ENCODE assay signal across 13 cellular contexts in the genomic region with DNA sequence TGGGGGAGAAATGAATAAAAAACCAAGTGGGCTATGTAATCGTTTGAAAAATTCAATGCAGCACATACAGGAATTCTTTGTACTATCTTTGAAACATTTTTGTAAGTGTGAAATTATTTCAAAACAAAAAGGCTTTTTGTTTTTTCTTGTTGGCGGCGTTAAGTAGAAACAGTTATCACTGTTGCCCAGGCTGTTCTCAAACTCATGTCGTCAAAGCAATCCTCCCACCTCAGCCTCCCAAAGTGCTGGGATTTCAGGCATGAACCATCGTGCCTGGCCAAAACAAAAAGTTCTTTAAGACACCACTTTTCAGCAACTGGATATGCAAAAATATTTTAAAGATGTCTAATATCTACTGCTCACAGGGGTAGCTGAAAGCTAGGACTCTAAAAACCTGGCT. TPM values are rescaled to one million over a fixed set of nuclear protein-coding genes. Genes with fewer than 3 reads are reported as not detected.
"Had no signal": no experiment of that assay in that cellular context is flagged by ENCODE, and none has a peak within 500 bp of the region (broad histone marks: within the 10 kb centered on the region; RNA-seq: fewer than 3 reads in every experiment).

No MANE protein-coding gene starts in this region.

- H3K27ac ChIP-seq: GM23248, HL-60, KMS-11 had no signal

- FAIRE-seq: HTR-8/SVneo had no signal

- ATAC-seq: HCT116 had no signal

- H3K4me2 ChIP-seq: KMS-11 had no signal

- H3K9ac ChIP-seq: GM23248, KMS-11 had no signal

- H3K4me3 ChIP-seq: GM23248, HAP-1 had no signal

- DNase-seq: GM23248, GOT3, H7, HFFc6, IMR-90, KBM-7 had no signal

- H3K9me3 ChIP-seq: HAP-1 had no signal

- H2AFZ ChIP-seq: GM23248 had no signal

RNA-seq across cellular contexts. Expression of gene PSMA8, which starts 48.6 kb away (rescaled TPM):
- total RNA-seq: GM23248, H4, H7, HFFc6, HT-29, IMR-90 had no signal
- polyA plus RNA-seq: GM23248, IMR-90 had no signal
